ENCODE assay signal across 8 cellular contexts in the genomic region with DNA sequence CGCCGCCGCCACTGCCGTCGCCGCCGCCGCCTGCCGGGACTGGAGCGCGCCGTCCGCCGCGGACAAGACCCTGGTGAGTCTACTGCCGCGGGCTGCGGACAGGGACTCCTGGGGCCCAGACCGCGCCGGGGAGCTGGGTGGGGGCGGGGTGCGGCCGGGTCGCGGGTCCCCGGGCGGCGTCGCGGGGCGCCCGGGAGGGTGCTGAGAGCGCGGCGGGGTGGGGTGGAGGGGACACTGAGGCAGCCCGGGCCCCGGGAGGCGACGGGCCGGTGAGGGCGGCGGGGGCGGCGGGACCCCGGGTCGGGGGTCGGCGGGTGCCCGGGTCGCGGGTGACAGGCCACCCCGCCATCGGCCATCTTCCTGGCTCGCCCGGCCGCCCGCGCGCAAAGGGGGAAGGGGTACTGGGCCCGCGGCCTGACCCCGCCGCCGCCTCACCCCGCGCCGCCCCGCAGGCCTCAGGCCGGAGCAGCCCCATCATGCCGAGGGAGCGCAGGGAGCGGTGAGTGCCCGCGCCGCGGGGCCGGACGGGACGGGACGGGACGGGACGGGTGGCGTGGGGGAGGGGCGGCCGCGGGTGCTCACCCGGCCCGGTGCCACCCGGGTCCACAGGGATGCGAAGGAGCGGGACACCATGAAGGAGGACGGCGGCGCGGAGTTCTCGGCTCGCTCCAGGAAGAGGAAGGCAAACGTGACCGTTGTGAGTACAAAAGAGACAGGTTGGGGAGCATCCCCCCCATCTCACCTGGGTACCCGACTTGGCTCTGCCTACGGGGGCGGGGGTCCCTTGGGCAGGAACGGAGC. TPM values are rescaled to one million over a fixed set of nuclear protein-coding genes. Genes with fewer than 3 reads are reported as not detected.
DNase-seq lines count a peak whose midpoint lies in the region; ATAC-seq and TF ChIP-seq lines count a peak whose summit lies in the region.

No MANE protein-coding gene starts in this region.

- WGBS in thyroid gland, 2 donors = 4 to 16% methylated on average over 4 to 6 of the region's 104 CpGs

- peak; percentile 10 for DNase-seq in CD1c-positive myeloid dendritic cell (ENCODE audit: extremely low spot score)
- peak; percentile 52 for DNase-seq in Karpas-422
- no peak for DNase-seq in astrocyte of the cerebellum (ENCODE audit: low read depth)
- DNase-seq in left kidney (ENCODE audit: low read depth, low spot score) = peak; percentile 39
- DNase-seq in thyroid gland = peak; percentile 14 to 20
- DNase-seq in NCI-H226 = no peak
- DNase-seq in middle frontal gyrus (ENCODE audit: extremely low spot score, low spot score) = no peak

- H3K9me3 ChIP-seq in Karpas-422 (ENCODE audit: low read length) = no peaks in the 10 kb centered on the region
- H3K9me3 ChIP-seq in thyroid gland = no peaks in the 10 kb centered on the region

- peaks cover 12% of the 10 kb centered on the region; the same call in 1 of the 2 replicates for H3K79me2 ChIP-seq in Karpas-422 (ENCODE audit: low read length)

- no peaks in the 10 kb centered on the region for H3K9me2 ChIP-seq in Karpas-422 (replicated peaks; ENCODE audit: insufficient read depth, low read length)

- H3K4me2 ChIP-seq in Karpas-422 (ENCODE audit: low read depth, low read length, poor library complexity, severe bottlenecking) = peak overlapping the region; percentile 65

- no peak for TF ChIP-seq POLR2A in thyroid gland (IDR thresholded peaks at IDR 0.05)

- in situ Hi-C loops in astrocyte of the cerebellum (cut with HindIII; ENCODE audit: low sequenced_read_pairs) = loop anchor here (5.0 kb wide), 1 partner anchor 80 kb away; no protein-coding TSS in a partner anchor

- H4K20me1 ChIP-seq in Karpas-422 (ENCODE audit: insufficient read depth, low read depth, low read length) = no peaks in the 10 kb centered on the region

- H3K27me3 ChIP-seq in Karpas-422 (ENCODE audit: low read length) = no peaks in the 10 kb centered on the region
- H3K27me3 ChIP-seq in thyroid gland = no peaks in the 10 kb centered on the region

- H3K27ac ChIP-seq in Karpas-422 (ENCODE audit: low read length) = peak overlapping the region; percentile 5; the same call in 1 of the 2 replicates
- no peak overlapping the region for H3K27ac ChIP-seq in thyroid gland

- H3K9ac ChIP-seq in Karpas-422 (ENCODE audit: low read length) = peak overlapping the region; percentile 77

- TF ChIP-seq CTCF in astrocyte of the cerebellum (IDR thresholded peaks at IDR 0.05; ENCODE audit: low read depth, low read length, missing control alignments) = no peak
- no peak for TF ChIP-seq CTCF in thyroid gland (IDR thresholded peaks at IDR 0.05)

- intact Hi-C loops in thyroid gland (cut with DNase I) = no loop called here

- peak overlapping the region; percentile 79 for H3K4me3 ChIP-seq in Karpas-422 (ENCODE audit: low read length)
- peak overlapping the region; percentile 40 for H3K4me3 ChIP-seq in astrocyte of the cerebellum (ENCODE audit: low read depth, low read length)
- H3K4me3 ChIP-seq in thyroid gland (replicated peaks in 1 of 3) = peak overlapping the region in 1 of 3 donors; percentile 52

- H3K4me1 ChIP-seq in Karpas-422 (ENCODE audit: low read length) (peaks cover 46% of the 10 kb centered on the region), thyroid gland (peaks cover 0 to 11% of the 10 kb centered on the region in 2 donors)

- H2AFZ ChIP-seq in Karpas-422 (ENCODE audit: low read length) = no peak overlapping the region; the same call in 1 of the 2 replicates

- peak; percentile 10 for ATAC-seq in GM19467 (IDR thresholded peaks at IDR 0.05; ENCODE audit: unreplicated experiment)

- H3K36me3 ChIP-seq in Karpas-422 (ENCODE audit: insufficient read depth, low read length) (peaks cover 11% of the 10 kb centered on the region), thyroid gland (no peaks in the 10 kb centered on the region)

RNA-seq across cellular contexts. Expression of gene CCNE1, which starts 0.5 kb away (rescaled TPM):
- total RNA-seq in Karpas-422 (2014; rRNA removed; shearing (Covaris generic); ENCODE audit: low replicate concordance) = 12.0 and 20.1 TPM in 2 replicates
- total RNA-seq in thyroid gland = 1 to 10 TPM; 1.2 to 5.3 (median 3.0) TPM

Comparison
In these comparisons a context has a peak if more than half of its experiments do, and no peak if none do; other contexts are left out.
1. DNase-seq: peak in CD1c-positive myeloid dendritic cell (single experiment), Karpas-422 (single experiment), left kidney (single experiment) and thyroid gland (2 of 2); none in astrocyte of the cerebellum (single experiment), NCI-H226 (single experiment) and middle frontal gyrus (single experiment).